1 cellular context compared by ENCODE assay signal in genomic region chr10:30392564-30392990, GRCh38.
TF ChIP-seq lines count a peak whose summit lies in the region.

No MANE protein-coding gene starts in this region.

TF ChIP-seq in K562, 482 proteins besides CTCF, POLR2A, EP300 and RAD21 (continued from another document and continues in another):
- TF ChIP-seq BCLAF1 (IDR thresholded peaks at IDR 0.05; ENCODE audit: borderline replicate concordance in 1 of 2, control insufficient read depth in 1 of 2, low read depth in 2 of 2, low read length in 1 of 2), result no peak
- no peak for TF ChIP-seq FOXA3 (CRISPR knock-in tag; conservative IDR thresholded peaks at IDR 0.05 in 1 of 2, IDR thresholded peaks at IDR 0.05 in 1 of 2)
- no peak for TF ChIP-seq GTF2E2 (tag; IDR thresholded peaks at IDR 0.05)
- TF ChIP-seq SAP30 (IDR thresholded peaks at IDR 0.05; ENCODE audit: borderline replicate concordance, insufficient read depth, low read depth, low read length, poor library complexity, severe bottlenecking), result no peak
- no peak for TF ChIP-seq ZZZ3 (IDR thresholded peaks at IDR 0.05)
- peak; percentile 17; the same call in 1 of the 2 replicates for TF ChIP-seq JUND (IDR thresholded peaks at IDR 0.05; ENCODE audit: borderline replicate concordance, low read depth, low read length)
- TF ChIP-seq JUND (tag; IDR thresholded peaks at IDR 0.05; ENCODE audit: borderline replicate concordance, low read depth, low read length), result no peak; the same call in 2 of the 3 replicates
- no peak for TF ChIP-seq ZNF24 (IDR thresholded peaks at IDR 0.05)
- no peak for TF ChIP-seq PRPF4 (IDR thresholded peaks at IDR 0.05; ENCODE audit: insufficient read depth, low read depth, low read length, poor library complexity, severe bottlenecking)
- no peak for TF ChIP-seq COPS2 (conservative IDR thresholded peaks at IDR 0.05)
- TF ChIP-seq ELF4 (CRISPR knock-in tag; IDR thresholded peaks at IDR 0.05), result no peak
- 0 out of 2 replicates have a peak, but pooled peaks have one; percentile 7 for TF ChIP-seq MAFK (IDR thresholded peaks at IDR 0.05; ENCODE audit: low read length)
- no peak for TF ChIP-seq BRD4 (IDR thresholded peaks at IDR 0.05)
- TF ChIP-seq SRSF9 (IDR thresholded peaks at IDR 0.05; ENCODE audit: borderline replicate concordance, low read depth, low read length), result no peak
- no peak for TF ChIP-seq MAFF (IDR thresholded peaks at IDR 0.05; ENCODE audit: low read length)
- peak; percentile 26; the same call in 1 of the 2 replicates for TF ChIP-seq CTBP1 (IDR thresholded peaks at IDR 0.05; ENCODE audit: borderline replicate concordance)
- no peak for TF ChIP-seq MECOM (CRISPR knock-in tag; IDR thresholded peaks at IDR 0.05)
- TF ChIP-seq E2F6 (IDR thresholded peaks at IDR 0.05; ENCODE audit: borderline replicate concordance in 1 of 2, extremely low read depth in 1 of 2, insufficient read depth in 1 of 2, insufficient read length in 1 of 2, low read depth in 1 of 2, low read length in 1 of 2, poor library complexity in 1 of 2, severe bottlenecking in 1 of 2), result peak in 1 of 2 experiments; percentile 11
- no peak for TF ChIP-seq CREB3L1 (IDR thresholded peaks at IDR 0.05; ENCODE audit: borderline replicate concordance, low read depth)
- peak; percentile 51; the same call in 1 of the 2 replicates for TF ChIP-seq ZBTB7A (IDR thresholded peaks at IDR 0.05; ENCODE audit: borderline replicate concordance, control insufficient read depth, low read depth, low read length)
- TF ChIP-seq E2F3 (CRISPR knock-in tag; IDR thresholded peaks at IDR 0.05), result no peak
- no peak for TF ChIP-seq SOX6 (IDR thresholded peaks at IDR 0.05)
- no peak for TF ChIP-seq KHSRP (IDR thresholded peaks at IDR 0.05)
- TF ChIP-seq ZNF449 (CRISPR knock-in tag; IDR thresholded peaks at IDR 0.05), result no peak
- TF ChIP-seq MYNN (IDR thresholded peaks at IDR 0.05), result 0 out of 2 replicates have a peak, but pooled peaks have one; percentile 41
- TF ChIP-seq MYNN (CRISPR knock-in tag; IDR thresholded peaks at IDR 0.05), result no peak
- no peak for TF ChIP-seq NFE2 (IDR thresholded peaks at IDR 0.05; ENCODE audit: low read depth)
- 0 out of 4 replicates have a peak, but pooled peaks of 1 of the 2 experiments have one; percentile 5 for TF ChIP-seq RCOR1 (IDR thresholded peaks at IDR 0.05; ENCODE audit: borderline replicate concordance in 1 of 2, low read depth in 2 of 2, low read length in 2 of 2)
- no peak for TF ChIP-seq XRCC5 (IDR thresholded peaks at IDR 0.05; ENCODE audit: low read depth, low read length)
- TF ChIP-seq E2F5 (CRISPR knock-in tag; IDR thresholded peaks at IDR 0.05), result no peak
- no peak for TF ChIP-seq RBFOX2 (IDR thresholded peaks at IDR 0.05; ENCODE audit: low read depth, low read length)
- no peak for TF ChIP-seq ZNF318 (IDR thresholded peaks at IDR 0.05; ENCODE audit: borderline replicate concordance in 1 of 2, low read depth in 1 of 2)
- no peak for TF ChIP-seq HNRNPUL1 (IDR thresholded peaks at IDR 0.05; ENCODE audit: low read length)
- TF ChIP-seq SMARCE1 (IDR thresholded peaks at IDR 0.05), result no peak
- TF ChIP-seq NKRF (IDR thresholded peaks at IDR 0.05; ENCODE audit: borderline replicate concordance), result no peak
- peak; percentile 63; the same call in 1 of the 2 replicates for TF ChIP-seq TFAP4 (CRISPR knock-in tag; IDR thresholded peaks at IDR 0.05; ENCODE audit: borderline replicate concordance)
- no peak for TF ChIP-seq ZNF311 (CRISPR knock-in tag; IDR thresholded peaks at IDR 0.05)
- no peak for TF ChIP-seq ZNF23 (CRISPR knock-in tag; IDR thresholded peaks at IDR 0.05)
- TF ChIP-seq WHSC1 (IDR thresholded peaks at IDR 0.05; ENCODE audit: low read length), result no peak
- TF ChIP-seq TCF15 (CRISPR knock-in tag; IDR thresholded peaks at IDR 0.05), result no peak
- TF ChIP-seq ZNF274 (IDR thresholded peaks at IDR 0.05; ENCODE audit: borderline replicate concordance, low read depth, low read length), result no peak
- no peak for TF ChIP-seq CSDE1 (IDR thresholded peaks at IDR 0.05)
- TF ChIP-seq BRD9 (IDR thresholded peaks at IDR 0.05; ENCODE audit: low read depth, partially characterized antibody), result no peak
- no peak for TF ChIP-seq SNIP1 (IDR thresholded peaks at IDR 0.05; ENCODE audit: low read depth)
- no peak for TF ChIP-seq TCF7 (IDR thresholded peaks at IDR 0.05; ENCODE audit: borderline replicate concordance)
- TF ChIP-seq ZC3H4 (CRISPR knock-in tag; IDR thresholded peaks at IDR 0.05; ENCODE audit: borderline replicate concordance), result no peak
- no peak for TF ChIP-seq U2AF2 (optimal IDR thresholded peaks at IDR 0.05; ENCODE audit: low read depth, low read length)
- no peak for TF ChIP-seq MCM7 (IDR thresholded peaks at IDR 0.05)
- TF ChIP-seq ARID2 (IDR thresholded peaks at IDR 0.05), result peak; percentile 83
